8 cellular contexts compared by ENCODE assay signal in the genomic region with DNA sequence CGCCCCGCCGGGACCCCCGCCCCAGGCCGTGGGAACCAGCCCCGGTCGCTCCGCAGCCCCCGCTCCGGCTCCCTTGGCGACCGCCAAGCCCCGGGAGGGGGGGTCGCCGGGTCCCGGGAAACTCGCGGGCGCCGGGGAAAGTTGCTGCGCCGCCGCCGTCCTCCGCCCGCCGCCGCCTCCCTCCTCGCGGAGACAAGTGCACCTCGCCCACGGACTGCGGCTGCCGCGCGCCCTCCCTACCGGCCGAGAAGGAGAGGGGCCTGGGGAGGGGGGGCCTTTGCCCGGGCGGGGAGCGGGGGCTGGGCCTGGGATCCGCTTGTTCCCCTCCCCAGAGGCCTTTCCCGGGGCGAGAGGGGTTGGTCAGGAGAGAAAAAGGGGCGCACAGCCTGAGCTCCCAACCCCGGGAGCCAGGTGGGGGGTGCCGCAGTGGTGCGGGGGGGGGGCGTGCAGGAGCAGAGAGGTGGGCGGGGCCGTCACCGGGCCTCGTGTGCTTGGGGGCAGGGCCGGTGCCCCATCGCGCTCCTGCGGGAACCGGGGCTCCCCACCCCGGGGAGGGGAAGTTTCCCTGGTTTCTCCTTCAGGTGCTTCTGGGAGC. TPM values are rescaled to one million over a fixed set of nuclear protein-coding genes. Genes with fewer than 3 reads are reported as not detected.
DNase-seq lines count a peak whose midpoint lies in the region; ATAC-seq and TF ChIP-seq lines count a peak whose summit lies in the region.

No MANE protein-coding gene starts in this region.

- no peak for TF ChIP-seq POLR2A in testis (IDR thresholded peaks at IDR 0.05)

- H3K4me3 Mint-ChIP-seq in activated T-helper 17 cell treated with anti-CD3 and anti-CD28 coated beads, Interleukin-2, amount 50 U/mL, for 72 hours: peak overlapping the region; percentile 10

- ATAC-seq in Right ventricle myocardium inferior (no peak), left ventricle myocardium superior (no peak), HG03139 (IDR thresholded peaks at IDR 0.05; ENCODE audit: unreplicated experiment) (peak; percentile 3), HG03571 (IDR thresholded peaks at IDR 0.05; ENCODE audit: unreplicated experiment) (no peak)
- ATAC-seq in activated T-helper 17 cell treated with anti-CD3 and anti-CD28 coated beads, Interleukin-2, amount 50 U/mL, for 72 hours (replicated peaks): no peak

- intact Hi-C loops in Right ventricle myocardium inferior (cut with DNase I) (loop anchor here (5.0 kb wide), 1 partner anchor 92 kb away; no protein-coding TSS in a partner anchor), left ventricle myocardium superior (cut with micrococcal nuclease) (no loop called here), testis (cut with DNase I; ENCODE audit: low total_unique reads) (no loop called here)

- peak; percentile 64 for DNase-seq in Right ventricle myocardium inferior (ENCODE audit: missing footprints)
- DNase-seq in left ventricle myocardium superior: no peak
- DNase-seq in iris pigment epithelial cell (ENCODE audit: low read depth): peak; percentile 28
- DNase-seq in testis: no peak
- DNase-seq in NCI-H2196 treated with DMSO at 0.1 percent for 48 hours (lab: John Stamatoyannopoulos, UW; ENCODE audit: unreplicated experiment): no peak

- H3K27me3 Mint-ChIP-seq in activated T-helper 17 cell treated with anti-CD3 and anti-CD28 coated beads, Interleukin-2, amount 50 U/mL, for 72 hours: peaks cover 3% of the 10 kb centered on the region

- no peaks in the 10 kb centered on the region for H3K36me3 ChIP-seq in testis (ENCODE audit: low read depth, missing control alignments)

- no peaks in the 10 kb centered on the region for H3K9me3 ChIP-seq in testis

- H3K4me3 ChIP-seq in testis: peak overlapping the region; percentile 62 to 78

- 1% methylated on average over 34 of the region's 59 CpGs; no CpG with 5 or more reads in 1 of the 2 donors for WGBS in testis, 2 donors

- no peak for TF ChIP-seq CTCF in testis (IDR thresholded peaks at IDR 0.05)

- H3K27me3 ChIP-seq in testis: no peaks in the 10 kb centered on the region

- no peak overlapping the region for H3K27ac Mint-ChIP-seq in activated T-helper 17 cell treated with anti-CD3 and anti-CD28 coated beads, Interleukin-2, amount 50 U/mL, for 72 hours

- H3K27ac ChIP-seq in testis: peak overlapping the region in 1 of 2 donors; percentile 93

- peaks cover 20% of the 10 kb centered on the region for H3K4me1 ChIP-seq in testis

- no peaks in the 10 kb centered on the region for H3K4me1 Mint-ChIP-seq in activated T-helper 17 cell treated with anti-CD3 and anti-CD28 coated beads, Interleukin-2, amount 50 U/mL, for 72 hours

- H3K9me3 Mint-ChIP-seq in activated T-helper 17 cell treated with anti-CD3 and anti-CD28 coated beads, Interleukin-2, amount 50 U/mL, for 72 hours: no peaks in the 10 kb centered on the region

- H3K36me3 Mint-ChIP-seq in activated T-helper 17 cell treated with anti-CD3 and anti-CD28 coated beads, Interleukin-2, amount 50 U/mL, for 72 hours (ENCODE audit: low read depth): no peaks in the 10 kb centered on the region

RNA-seq across cellular contexts. Expression of gene AGRN, which starts 0.6 kb away (rescaled TPM):
- total RNA-seq in Right ventricle myocardium inferior (14.1 TPM), left ventricle myocardium superior (18.5 TPM), testis (100 to 1,000 TPM in 1 of 2 donors, 10 to 100 TPM in 1; 99.4 to 108 TPM)
- 10 to 100 TPM; 12.1 to 87.6 TPM for total RNA-seq in activated T-helper 17 cell treated with anti-CD3 and anti-CD28 coated beads, Interleukin-2, amount 50 U/mL, for 72 hours
- polyA plus RNA-seq in testis (ENCODE audit: insufficient read depth, low read depth, low replicate concordance): 48.9 TPM

RNA-seq across cellular contexts. Expression of gene ISG15, which starts 7.2 kb away (rescaled TPM):
- total RNA-seq in Right ventricle myocardium inferior: 19.2 TPM
- 16.4 TPM for total RNA-seq in left ventricle myocardium superior
- total RNA-seq in activated T-helper 17 cell treated with anti-CD3 and anti-CD28 coated beads, Interleukin-2, amount 50 U/mL, for 72 hours: 10 to 100 TPM; 13.5 to 36.5 TPM
- total RNA-seq in testis: 10 to 100 TPM; 22.8 to 24.0 TPM
- 16.6 TPM for polyA plus RNA-seq in testis (ENCODE audit: insufficient read depth, low read depth, low replicate concordance)

RNA-seq across cellular contexts. Expression of gene HES4, which starts 20.6 kb away (rescaled TPM):
- total RNA-seq in Right ventricle myocardium inferior (36.7 TPM), left ventricle myocardium superior (39.4 TPM), testis (10 to 100 TPM; 26.4 to 27.5 TPM)
- total RNA-seq in activated T-helper 17 cell treated with anti-CD3 and anti-CD28 coated beads, Interleukin-2, amount 50 U/mL, for 72 hours: 1 to 10 TPM in 1 of 2 donors, not detected in 1; 2.5 TPM
- 2.3 TPM for polyA plus RNA-seq in testis (ENCODE audit: insufficient read depth, low read depth, low replicate concordance)

RNA-seq across cellular contexts. Expression of gene PERM1, which starts 38.6 kb away (rescaled TPM):
- total RNA-seq in Right ventricle myocardium inferior (174 TPM), left ventricle myocardium superior (187 TPM), testis (1 to 10 TPM; 3.2 to 4.9 TPM)
- total RNA-seq in activated T-helper 17 cell treated with anti-CD3 and anti-CD28 coated beads, Interleukin-2, amount 50 U/mL, for 72 hours: not detected
- polyA plus RNA-seq in testis (ENCODE audit: insufficient read depth, low read depth, low replicate concordance): 0.65 TPM

RNA-seq across cellular contexts. Expression of gene RNF223, which starts 53.6 kb away (rescaled TPM):
- total RNA-seq in Right ventricle myocardium inferior (not detected), left ventricle myocardium superior (not detected), testis (under 1 TPM; 0.19 to 0.31 TPM)
- total RNA-seq in activated T-helper 17 cell treated with anti-CD3 and anti-CD28 coated beads, Interleukin-2, amount 50 U/mL, for 72 hours: not detected
- polyA plus RNA-seq in testis (ENCODE audit: insufficient read depth, low read depth, low replicate concordance): not detected

Comparison
In these comparisons a context has a peak if more than half of its experiments do, and no peak if none do; other contexts are left out.
1. DNase-seq: peak in Right ventricle myocardium inferior (single experiment) and iris pigment epithelial cell (single experiment); none in left ventricle myocardium superior (single experiment), testis (single experiment) and NCI-H2196 treated with DMSO at 0.1 percent for 48 hours (single experiment).
2. RNA of gene HES4, which starts 20.6 kb away (total RNA-seq): 39.4 TPM in left ventricle myocardium superior (single experiment), 36.7 TPM in Right ventricle myocardium inferior (single experiment) and 26.4 to 27.5 TPM in testis; 2.5 TPM in activated T-helper 17 cell treated with anti-CD3 and anti-CD28 coated beads, Interleukin-2, amount 50 U/mL, for 72 hours; every median in the first group is over 4 times any median in the second.